1 cellular context compared by ENCODE assay signal in the genomic region with DNA sequence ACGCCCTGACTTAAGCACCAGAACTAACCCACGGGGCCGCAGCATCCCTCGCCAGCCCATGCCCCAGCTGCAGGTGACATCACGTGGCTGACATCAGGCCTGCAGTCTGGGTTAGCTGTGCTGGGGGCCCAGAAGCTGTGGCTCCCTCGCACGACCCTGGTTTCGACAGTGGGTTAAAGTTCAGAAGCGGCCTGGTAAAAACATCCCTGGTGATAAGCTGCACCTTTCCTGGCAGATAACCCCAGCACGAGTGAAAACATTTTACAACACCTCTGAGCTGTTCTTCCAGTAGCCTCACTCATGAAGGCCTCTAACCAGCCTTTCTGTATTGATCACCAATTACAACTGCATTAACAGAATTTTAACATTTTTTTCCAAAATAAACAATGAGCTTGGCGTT.
TF ChIP-seq lines count a peak whose summit lies in the region.

No MANE protein-coding gene starts in this region.

TF ChIP-seq in HepG2, 621 proteins besides CTCF, POLR2A, EP300 and RAD21 (continued from another document and continues in another):
- TF ChIP-seq PAXIP1 (CRISPR knock-in tag; conservative IDR thresholded peaks at IDR 0.05) (peak; percentile 54), ZNF792 (CRISPR knock-in tag; IDR thresholded peaks at IDR 0.05) (no peak), ZNF83 (CRISPR knock-in tag; IDR thresholded peaks at IDR 0.05; ENCODE audit: borderline replicate concordance) (no peak), ZKSCAN8 (CRISPR knock-in tag; IDR thresholded peaks at IDR 0.05; ENCODE audit: borderline replicate concordance) (no peak), LRRFIP1 (CRISPR knock-in tag; conservative IDR thresholded peaks at IDR 0.05) (no peak), ZNF121 (CRISPR knock-in tag; IDR thresholded peaks at IDR 0.05) (no peak), SMC3 (IDR thresholded peaks at IDR 0.05; ENCODE audit: low read length) (no peak), KLF6 (CRISPR knock-in tag; IDR thresholded peaks at IDR 0.05) (no peak), ZBTB39 (CRISPR knock-in tag; IDR thresholded peaks at IDR 0.05) (no peak), HIVEP1 (CRISPR knock-in tag; IDR thresholded peaks at IDR 0.05) (peak; percentile 30; the same call in 1 of the 2 replicates), ZNF615 (CRISPR knock-in tag; IDR thresholded peaks at IDR 0.05; ENCODE audit: borderline replicate concordance) (no peak), KDM5B (CRISPR knock-in tag; IDR thresholded peaks at IDR 0.05; ENCODE audit: borderline replicate concordance) (no peak), POGZ (CRISPR knock-in tag; IDR thresholded peaks at IDR 0.05) (no peak), PHF21A (CRISPR knock-in tag; IDR thresholded peaks at IDR 0.05) (no peak), RFXANK (CRISPR knock-in tag; IDR thresholded peaks at IDR 0.05) (no peak), ZNF776 (CRISPR knock-in tag; IDR thresholded peaks at IDR 0.05) (no peak), ETV6 (CRISPR knock-in tag; conservative IDR thresholded peaks at IDR 0.05) (no peak), GLI4 (CRISPR knock-in tag; IDR thresholded peaks at IDR 0.05; ENCODE audit: borderline replicate concordance) (no peak), ZNF343 (CRISPR knock-in tag; IDR thresholded peaks at IDR 0.05) (no peak), ZNF232 (CRISPR knock-in tag; IDR thresholded peaks at IDR 0.05; ENCODE audit: borderline replicate concordance) (peak; percentile 50; the same call in 1 of the 2 replicates), PRDM4 (CRISPR knock-in tag; IDR thresholded peaks at IDR 0.05; ENCODE audit: borderline replicate concordance) (no peak), FOSL2 (CRISPR knock-in tag; IDR thresholded peaks at IDR 0.05) (peak; percentile 26; the same call in 1 of the 2 replicates), ZNF234 (CRISPR knock-in tag; conservative IDR thresholded peaks at IDR 0.05) (no peak), GABPB1 (CRISPR knock-in tag; IDR thresholded peaks at IDR 0.05) (0 out of 2 replicates have a peak, but pooled peaks have one; percentile 33), RXRB (CRISPR knock-in tag; IDR thresholded peaks at IDR 0.05; ENCODE audit: borderline replicate concordance) (peak; percentile 86), ZNF747 (CRISPR knock-in tag; IDR thresholded peaks at IDR 0.05; ENCODE audit: borderline replicate concordance) (no peak), ZNF788 (CRISPR knock-in tag; IDR thresholded peaks at IDR 0.05; ENCODE audit: borderline replicate concordance) (0 out of 2 replicates have a peak, but pooled peaks have one; percentile 42), ZNF382 (CRISPR knock-in tag; IDR thresholded peaks at IDR 0.05; ENCODE audit: borderline replicate concordance) (no peak), CEBPG (CRISPR knock-in tag; IDR thresholded peaks at IDR 0.05) (no peak), ZFP91 (CRISPR knock-in tag; IDR thresholded peaks at IDR 0.05; ENCODE audit: borderline replicate concordance) (peak; percentile 25; the same call in 1 of the 2 replicates), TCF12 (IDR thresholded peaks at IDR 0.05) (no peak), TCF12 (CRISPR knock-in tag; IDR thresholded peaks at IDR 0.05) (no peak), NR2C2 (CRISPR knock-in tag; IDR thresholded peaks at IDR 0.05; ENCODE audit: borderline replicate concordance) (peak; percentile 68), ZNF441 (CRISPR knock-in tag; IDR thresholded peaks at IDR 0.05; ENCODE audit: borderline replicate concordance) (no peak), ZNF367 (CRISPR knock-in tag; IDR thresholded peaks at IDR 0.05; ENCODE audit: borderline replicate concordance) (no peak), TARDBP (CRISPR knock-in tag; IDR thresholded peaks at IDR 0.05) (no peak), ZBTB3 (CRISPR knock-in tag; IDR thresholded peaks at IDR 0.05; ENCODE audit: borderline replicate concordance, low read depth) (no peak), ZNF766 (CRISPR knock-in tag; IDR thresholded peaks at IDR 0.05; ENCODE audit: borderline replicate concordance) (no peak), SOX6 (IDR thresholded peaks at IDR 0.05) (no peak), SOX6 (CRISPR knock-in tag; IDR thresholded peaks at IDR 0.05) (peak; percentile 66), CREM (IDR thresholded peaks at IDR 0.05) (no peak), CREM (CRISPR knock-in tag; IDR thresholded peaks at IDR 0.05) (no peak)
- TF ChIP-seq, protein P1, sequence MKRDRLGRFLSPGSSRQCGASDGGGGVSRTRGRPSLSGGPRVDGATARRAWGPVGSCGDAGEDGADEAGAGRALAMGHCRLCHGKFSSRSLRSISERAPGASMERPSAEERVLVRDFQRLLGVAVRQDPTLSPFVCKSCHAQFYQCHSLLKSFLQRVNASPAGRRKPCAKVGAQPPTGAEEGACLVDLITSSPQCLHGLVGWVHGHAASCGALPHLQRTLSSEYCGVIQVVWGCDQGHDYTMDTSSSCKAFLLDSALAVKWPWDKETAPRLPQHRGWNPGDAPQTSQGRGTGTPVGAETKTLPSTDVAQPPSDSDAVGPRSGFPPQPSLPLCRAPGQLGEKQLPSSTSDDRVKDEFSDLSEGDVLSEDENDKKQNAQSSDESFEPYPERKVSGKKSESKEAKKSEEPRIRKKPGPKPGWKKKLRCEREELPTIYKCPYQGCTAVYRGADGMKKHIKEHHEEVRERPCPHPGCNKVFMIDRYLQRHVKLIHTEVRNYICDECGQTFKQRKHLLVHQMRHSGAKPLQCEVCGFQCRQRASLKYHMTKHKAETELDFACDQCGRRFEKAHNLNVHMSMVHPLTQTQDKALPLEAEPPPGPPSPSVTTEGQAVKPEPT (CRISPR knock-in tag; IDR thresholded peaks at IDR 0.05; ENCODE audit: low read depth) = no peak
- TF ChIP-seq, protein P2, sequence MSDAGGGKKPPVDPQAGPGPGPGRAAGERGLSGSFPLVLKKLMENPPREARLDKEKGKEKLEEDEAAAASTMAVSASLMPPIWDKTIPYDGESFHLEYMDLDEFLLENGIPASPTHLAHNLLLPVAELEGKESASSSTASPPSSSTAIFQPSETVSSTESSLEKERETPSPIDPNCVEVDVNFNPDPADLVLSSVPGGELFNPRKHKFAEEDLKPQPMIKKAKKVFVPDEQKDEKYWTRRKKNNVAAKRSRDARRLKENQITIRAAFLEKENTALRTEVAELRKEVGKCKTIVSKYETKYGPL (CRISPR knock-in tag; IDR thresholded peaks at IDR 0.05) = no peak
- TF ChIP-seq, protein P3, sequence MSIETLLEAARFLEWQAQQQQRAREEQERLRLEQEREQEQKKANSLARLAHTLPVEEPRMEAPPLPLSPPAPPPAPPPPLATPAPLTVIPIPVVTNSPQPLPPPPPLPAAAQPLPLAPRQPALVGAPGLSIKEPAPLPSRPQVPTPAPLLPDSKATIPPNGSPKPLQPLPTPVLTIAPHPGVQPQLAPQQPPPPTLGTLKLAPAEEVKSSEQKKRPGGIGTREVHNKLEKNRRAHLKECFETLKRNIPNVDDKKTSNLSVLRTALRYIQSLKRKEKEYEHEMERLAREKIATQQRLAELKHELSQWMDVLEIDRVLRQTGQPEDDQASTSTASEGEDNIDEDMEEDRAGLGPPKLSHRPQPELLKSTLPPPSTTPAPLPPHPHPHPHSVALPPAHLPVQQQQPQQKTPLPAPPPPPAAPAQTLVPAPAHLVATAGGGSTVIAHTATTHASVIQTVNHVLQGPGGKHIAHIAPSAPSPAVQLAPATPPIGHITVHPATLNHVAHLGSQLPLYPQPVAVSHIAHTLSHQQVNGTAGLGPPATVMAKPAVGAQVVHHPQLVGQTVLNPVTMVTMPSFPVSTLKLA (IDR thresholded peaks at IDR 0.05) = no peak
- TF ChIP-seq, protein P4, sequence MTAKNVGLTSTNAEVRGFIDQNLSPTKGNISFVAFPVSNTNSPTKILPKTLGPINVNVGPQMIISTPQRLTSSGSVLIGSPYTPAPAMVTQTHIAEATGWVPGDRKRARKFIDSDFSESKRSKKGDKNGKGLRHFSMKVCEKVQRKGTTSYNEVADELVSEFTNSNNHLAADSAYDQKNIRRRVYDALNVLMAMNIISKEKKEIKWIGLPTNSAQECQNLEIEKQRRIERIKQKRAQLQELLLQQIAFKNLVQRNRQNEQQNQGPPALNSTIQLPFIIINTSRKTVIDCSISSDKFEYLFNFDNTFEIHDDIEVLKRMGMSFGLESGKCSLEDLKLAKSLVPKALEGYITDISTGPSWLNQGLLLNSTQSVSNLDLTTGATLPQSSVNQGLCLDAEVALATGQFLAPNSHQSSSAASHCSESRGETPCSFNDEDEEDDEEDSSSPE (CRISPR knock-in tag; IDR thresholded peaks at IDR 0.05) = 0 out of 2 replicates have a peak, but pooled peaks have one; percentile 38
